ENCODE assay signal across 1 cellular context in genomic region chr22:38697055-38697980, GRCh38.
TF ChIP-seq lines count a peak whose summit lies in the region.

No MANE protein-coding gene starts in this region.

TF ChIP-seq in HEK293, 187 proteins besides CTCF, POLR2A, EP300 and RAD21 (continued from another document):
- TF ChIP-seq, protein P1, sequence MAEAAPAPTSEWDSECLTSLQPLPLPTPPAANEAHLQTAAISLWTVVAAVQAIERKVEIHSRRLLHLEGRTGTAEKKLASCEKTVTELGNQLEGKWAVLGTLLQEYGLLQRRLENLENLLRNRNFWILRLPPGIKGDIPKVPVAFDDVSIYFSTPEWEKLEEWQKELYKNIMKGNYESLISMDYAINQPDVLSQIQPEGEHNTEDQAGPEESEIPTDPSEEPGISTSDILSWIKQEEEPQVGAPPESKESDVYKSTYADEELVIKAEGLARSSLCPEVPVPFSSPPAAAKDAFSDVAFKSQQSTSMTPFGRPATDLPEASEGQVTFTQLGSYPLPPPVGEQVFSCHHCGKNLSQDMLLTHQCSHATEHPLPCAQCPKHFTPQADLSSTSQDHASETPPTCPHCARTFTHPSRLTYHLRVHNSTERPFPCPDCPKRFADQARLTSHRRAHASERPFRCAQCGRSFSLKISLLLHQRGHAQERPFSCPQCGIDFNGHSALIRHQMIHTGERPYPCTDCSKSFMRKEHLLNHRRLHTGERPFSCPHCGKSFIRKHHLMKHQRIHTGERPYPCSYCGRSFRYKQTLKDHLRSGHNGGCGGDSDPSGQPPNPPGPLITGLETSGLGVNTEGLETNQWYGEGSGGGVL (tag by site-specific recombination; IDR thresholded peaks at IDR 0.05), result peak; percentile 51; the same call in 1 of the 2 replicates
- TF ChIP-seq ZNF184 (tag by site-specific recombination; IDR thresholded peaks at IDR 0.05) (no peak), TRIM28 (IDR thresholded peaks at IDR 0.05; ENCODE audit: borderline replicate concordance, low read length) (no peak), ZBTB17 (tag by site-specific recombination; IDR thresholded peaks at IDR 0.05) (peak; percentile 74), SCRT2 (tag by site-specific recombination; IDR thresholded peaks at IDR 0.05) (peak; percentile 61; the same call in 1 of the 2 replicates), ZBTB6 (tag by site-specific recombination; IDR thresholded peaks at IDR 0.05) (0 out of 2 replicates have a peak, but pooled peaks have one; percentile 16), ZSCAN30 (tag by site-specific recombination; IDR thresholded peaks at IDR 0.05) (0 out of 2 replicates have a peak, but pooled peaks have one; percentile 5), ZNF223 (tag by site-specific recombination; IDR thresholded peaks at IDR 0.05) (no peak), ZNF362 (tag by site-specific recombination; IDR thresholded peaks at IDR 0.05) (no peak), ZNF292 (tag by site-specific recombination; IDR thresholded peaks at IDR 0.05; ENCODE audit: borderline replicate concordance, low read depth) (no peak), PRDM1 (tag by site-specific recombination; IDR thresholded peaks at IDR 0.05) (peak; percentile 89), ZNF571 (tag by site-specific recombination; IDR thresholded peaks at IDR 0.05) (no peak), ZSCAN16 (tag by site-specific recombination; IDR thresholded peaks at IDR 0.05) (0 out of 2 replicates have a peak, but pooled peaks have one; percentile 69), ZNF670 (tag by site-specific recombination; IDR thresholded peaks at IDR 0.05; ENCODE audit: low read depth) (no peak), ZNF677 (tag by site-specific recombination; IDR thresholded peaks at IDR 0.05) (no peak), PBX3 (CRISPR knock-in tag; IDR thresholded peaks at IDR 0.05) (no peak), ZXDB (tag by site-specific recombination; IDR thresholded peaks at IDR 0.05) (no peak), ZNF596 (tag by site-specific recombination; IDR thresholded peaks at IDR 0.05) (no peak), ZNF449 (tag by site-specific recombination; IDR thresholded peaks at IDR 0.05) (no peak), MYNN (tag by site-specific recombination; IDR thresholded peaks at IDR 0.05; ENCODE audit: borderline replicate concordance) (no peak), ZNF366 (tag by site-specific recombination; conservative IDR thresholded peaks at IDR 0.05) (no peak), ZBTB11 (tag by site-specific recombination; conservative IDR thresholded peaks at IDR 0.05; ENCODE audit: low read depth) (no peak), ZNF600 (tag by site-specific recombination; IDR thresholded peaks at IDR 0.05) (peak; percentile 56), ZNF837 (tag by site-specific recombination; IDR thresholded peaks at IDR 0.05) (no peak)
- TF ChIP-seq, protein P2, sequence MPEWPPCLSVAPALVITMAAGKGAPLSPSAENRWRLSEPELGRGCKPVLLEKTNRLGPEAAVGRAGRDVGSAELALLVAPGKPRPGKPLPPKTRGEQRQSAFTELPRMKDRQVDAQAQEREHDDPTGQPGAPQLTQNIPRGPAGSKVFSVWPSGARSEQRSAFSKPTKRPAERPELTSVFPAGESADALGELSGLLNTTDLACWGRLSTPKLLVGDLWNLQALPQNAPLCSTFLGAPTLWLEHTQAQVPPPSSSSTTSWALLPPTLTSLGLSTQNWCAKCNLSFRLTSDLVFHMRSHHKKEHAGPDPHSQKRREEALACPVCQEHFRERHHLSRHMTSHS (tag by site-specific recombination; IDR thresholded peaks at IDR 0.05), result no peak
TF ChIP-seq in HEK293: peak in this region for 8.
